Comparison of ENCODE assay signal across 37 cellular contexts in genomic region chr22:25174156-25174887, GRCh38. TPM values are rescaled to one million over a fixed set of nuclear protein-coding genes. Genes with fewer than 3 reads are reported as not detected.
"Had no signal": no experiment of that assay in that cellular context is flagged by ENCODE, and none has a peak within 500 bp of the region (broad histone marks: within the 10 kb centered on the region; RNA-seq: fewer than 3 reads in every experiment).

No MANE protein-coding gene starts in this region.

- H3K27ac Mint-ChIP-seq: activated B cell treated with CpG ODN at 0.5 μM for 24 hours; activated CD8-positive, alpha-beta T cell treated with anti-CD3 and anti-CD28 coated beads for 36 hours; activated naive CD8-positive, alpha-beta T cell; activated T-helper 17 cell treated with anti-CD3 and anti-CD28 coated beads, Interleukin-2, amount 50 U/mL, for 72 hours; effector memory CD8-positive, alpha-beta T cell; T-helper 17 cell; T-helper 2 cell treated with Interferon-gamma antibody and Interleukin-4, amounts not matched to agents 5 μg/mL and 100 μg/mL, for 36 hours had no signal

- FAIRE-seq: bronchial epithelial cell, colon had no signal

- H3K27ac ChIP-seq: body of pancreas, esophagus muscularis mucosa, foreskin keratinocyte, gastrocnemius medialis, heart left ventricle, WERI-Rb-1 had no signal

- H3K9me3 Mint-ChIP-seq: activated B cell treated with CpG ODN at 0.5 μM for 24 hours; activated T-helper 17 cell treated with anti-CD3 and anti-CD28 coated beads, Interleukin-2, amount 50 U/mL, for 72 hours; central memory CD8-positive, alpha-beta T cell; effector memory CD8-positive, alpha-beta T cell had no signal

- H3K4me1 Mint-ChIP-seq: activated B cell treated with CpG ODN at 0.5 μM for 24 hours; activated T-helper 17 cell treated with anti-CD3 and anti-CD28 coated beads, Interleukin-2, amount 50 U/mL, for 72 hours; central memory CD8-positive, alpha-beta T cell; T-helper 17 cell had no signal

- H3K4me3 Mint-ChIP-seq: activated B cell treated with CpG ODN at 0.5 μM for 24 hours; activated CD8-positive, alpha-beta T cell treated with anti-CD3 and anti-CD28 coated beads for 36 hours; activated naive CD8-positive, alpha-beta T cell; activated T-cell treated with anti-CD3 and anti-CD28 coated beads, Interleukin-2, amount 50 U/mL, for 4 hours; activated T-helper 17 cell treated with anti-CD3 and anti-CD28 coated beads, Interleukin-2, amount 50 U/mL, for 72 hours; central memory CD8-positive, alpha-beta T cell; effector memory CD8-positive, alpha-beta T cell; T-helper 17 cell; T-helper 2 cell treated with Interferon-gamma antibody and Interleukin-4, amounts not matched to agents 5 μg/mL and 100 μg/mL, for 36 hours had no signal

- ATAC-seq: activated CD4-positive, CD25-positive, alpha-beta regulatory T cell treated with anti-CD3 and anti-CD28 coated beads, Interleukin-2, amount 50 U/mL, for 24 hours; activated CD8-positive, alpha-beta T cell treated with anti-CD3 and anti-CD28 coated beads for 36 hours; activated T-cell treated with anti-CD3 and anti-CD28 coated beads, Interleukin-2, amount 50 U/mL, for 4 hours; activated T-helper 17 cell treated with anti-CD3 and anti-CD28 coated beads, Interleukin-2, amount 50 U/mL, for 72 hours; body of pancreas; effector memory CD8-positive, alpha-beta T cell; foreskin keratinocyte; gastrocnemius medialis; heart left ventricle; T-helper 17 cell had no signal

- H3K27me3 Mint-ChIP-seq: activated CD8-positive, alpha-beta T cell treated with anti-CD3 and anti-CD28 coated beads for 36 hours; activated naive CD8-positive, alpha-beta T cell; activated T-helper 17 cell treated with anti-CD3 and anti-CD28 coated beads, Interleukin-2, amount 50 U/mL, for 72 hours; central memory CD8-positive, alpha-beta T cell; effector memory CD8-positive, alpha-beta T cell; T-helper 17 cell had no signal

- DNase-seq: activated B cell treated with CpG ODN at 0.5 μM for 24 hours; activated CD4-positive, alpha-beta T cell treated with anti-CD3 and anti-CD28 coated beads for 48 hours; activated CD4-positive, alpha-beta T cell treated with anti-CD3 and anti-CD28 coated beads, Interleukin-2, amount 50 U/mL, for 1 hour; activated CD4-positive, alpha-beta T cell treated with anti-CD3 and anti-CD28 coated beads, Interleukin-2, amount 50 U/mL, for 48 hours; activated CD8-positive, alpha-beta memory T cell treated with anti-CD3 and anti-CD28 coated beads for 24 hours; activated CD8-positive, alpha-beta T cell treated with anti-CD3 and anti-CD28 coated beads for 36 hours; activated effector memory CD4-positive, alpha-beta T cell treated with Interleukin-2 at 50 U/mL for 16 hours; activated gamma-delta T cell treated with Interleukin-2 at 50 U/mL for 16 hours; activated naive CD4-positive, alpha-beta T cell treated with anti-CD3 and anti-CD28 coated beads, Interleukin-2, amount 50 U/mL, for 16 hours; activated naive CD4-positive, alpha-beta T cell treated with Interleukin-2 at 50 U/mL for 16 hours; activated T-cell treated with anti-CD3 and anti-CD28 coated beads, Interleukin-2, amount 50 U/mL, for 4 hours; amniotic stem cell; anterior cingulate cortex; body of pancreas; cortex of kidney; dermis blood vessel endothelial cell; effector CD4-positive, alpha-beta T cell; effector memory CD8-positive, alpha-beta T cell; erythroblast; foreskin keratinocyte; gastrocnemius medialis; glutamatergic neuron; heart left ventricle; T-helper 1 cell; T-helper 17 cell; T1000; WERI-Rb-1 had no signal

RNA-seq across cellular contexts. Expression of gene CRYBB3, which starts 25.3 kb away (rescaled TPM):
- total RNA-seq: activated B cell treated with CpG ODN at 0.5 μM for 24 hours; activated CD8-positive, alpha-beta T cell treated with anti-CD3 and anti-CD28 coated beads for 36 hours; activated T-helper 17 cell treated with anti-CD3 and anti-CD28 coated beads, Interleukin-2, amount 50 U/mL, for 72 hours; body of pancreas; bronchial epithelial cell; cardiac septum; cerebellum; dermis blood vessel endothelial cell; esophagus muscularis mucosa; foreskin keratinocyte; gastrocnemius medialis; T-helper 17 cell had no signal

RNA-seq across cellular contexts. Expression of gene CRYBB2, which starts 45.1 kb away (rescaled TPM):
- total RNA-seq: activated B cell treated with CpG ODN at 0.5 μM for 24 hours; activated CD8-positive, alpha-beta T cell treated with anti-CD3 and anti-CD28 coated beads for 36 hours; body of pancreas; bronchial epithelial cell; cardiac septum; cerebellum; dermis blood vessel endothelial cell; foreskin keratinocyte; gastrocnemius medialis; heart left ventricle; T-helper 17 cell had no signal
